9 cellular contexts compared by ENCODE assay signal in genomic region chr17:64200080-64201042, GRCh38.
DNase-seq lines count a peak whose midpoint lies in the region; ATAC-seq and TF ChIP-seq lines count a peak whose summit lies in the region.
"Had no signal": no experiment of that assay in that cellular context is flagged by ENCODE, and none has a peak within 500 bp of the region (broad histone marks: within the 10 kb centered on the region; RNA-seq: fewer than 3 reads in every experiment).

No MANE protein-coding gene starts in this region.

- POLR2A ChIA-PET in RWPE1 (lab: Yijun Ruan, JAX; ENCODE audit: low non-redundant PET) = no interaction called here

- ATAC-seq in Right ventricle myocardium superior (ENCODE audit: poor library complexity) (peak; percentile 30), upper lobe of right lung (peak; percentile 20), HG02678 (IDR thresholded peaks at IDR 0.05; ENCODE audit: unreplicated experiment) (no peak)

- H3K36me3 ChIP-seq in right atrium auricular region = no peaks in the 10 kb centered on the region
- no peaks in the 10 kb centered on the region for H3K36me3 ChIP-seq in upper lobe of right lung

- DNase-seq in Right ventricle myocardium superior = no peak
- no peak for DNase-seq in right atrium auricular region (ENCODE audit: low spot score)
- DNase-seq in RWPE1 (ENCODE audit: low spot score) = no peak
- DNase-seq in fibroblast of pulmonary artery (ENCODE audit: low read depth) = peak; percentile 47
- no peak for DNase-seq in upper lobe of right lung
- DNase-seq in Ammon's horn (ENCODE audit: low spot score) = no peak
- no peak for DNase-seq in effector CD8-positive, alpha-beta T cell (lab: John Stamatoyannopoulos, UW)
- DNase-seq: Caco-2 had no signal

- H3K4me1 ChIP-seq in right atrium auricular region (peaks cover 0 to 41% of the 10 kb centered on the region in 2 donors), upper lobe of right lung (peaks cover 19% of the 10 kb centered on the region)

- peaks cover 0 to 9% of the 10 kb centered on the region in 2 donors for H3K9me3 ChIP-seq in right atrium auricular region
- H3K9me3 ChIP-seq in upper lobe of right lung = no peaks in the 10 kb centered on the region
- H3K9me3 ChIP-seq: Caco-2 had no signal

- CTCF ChIA-PET in RWPE1 (lab: Yijun Ruan, JAX) = no interaction called here

- H3K4me3 ChIP-seq in right atrium auricular region (no peak overlapping the region), fibroblast of pulmonary artery (replicated peaks; ENCODE audit: low read depth, low read length) (no peak overlapping the region), upper lobe of right lung (no peak overlapping the region)

- TF ChIP-seq CTCF in right atrium auricular region (IDR thresholded peaks at IDR 0.05) (no peak), RWPE1 (conservative IDR thresholded peaks at IDR 0.05; ENCODE audit: low read depth) (no peak), fibroblast of pulmonary artery (IDR thresholded peaks at IDR 0.05; ENCODE audit: low read length, missing control alignments) (no peak), upper lobe of right lung (IDR thresholded peaks at IDR 0.05) (no peak)

- H3K27me3 ChIP-seq in right atrium auricular region = no peaks in the 10 kb centered on the region
- no peaks in the 10 kb centered on the region for H3K27me3 ChIP-seq in upper lobe of right lung

- H3K27ac ChIP-seq in right atrium auricular region (no peak overlapping the region), RWPE1 (peak overlapping the region; percentile 48; the same call in 1 of the 2 replicates), upper lobe of right lung (no peak overlapping the region)

- intact Hi-C loops in Right ventricle myocardium superior (cut with DNase I) (no loop called here), upper lobe of right lung (cut with DNase I) (no loop called here)
